Comparison of ENCODE assay signal across 18 cellular contexts in the genomic region with DNA sequence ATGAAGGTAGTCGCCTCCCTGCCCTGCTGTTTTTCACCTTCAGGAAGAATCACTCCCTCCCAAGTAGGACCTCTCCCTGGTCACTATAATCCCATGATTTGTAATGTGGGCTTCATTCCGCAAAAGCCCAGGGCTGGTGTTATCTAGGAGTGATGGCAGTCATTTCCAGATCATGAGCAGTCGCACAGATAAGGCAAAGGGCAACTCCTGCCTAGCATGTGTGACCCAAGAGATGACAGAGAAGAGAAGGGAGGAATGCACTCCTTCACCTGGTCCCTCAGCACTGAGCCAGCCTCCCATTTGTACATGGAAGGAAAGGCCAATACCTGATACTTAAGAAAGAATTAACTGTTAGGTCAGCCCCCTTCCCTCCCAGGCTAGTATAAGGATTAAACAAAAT.
A peak's percentile ranks its signal among the peaks of the same experiment; 100 is the strongest.
DNase-seq lines count a peak whose midpoint lies in the region; ATAC-seq and TF ChIP-seq lines count a peak whose summit lies in the region.
"Had no signal": no experiment of that assay in that cellular context is flagged by ENCODE, and none has a peak within 500 bp of the region (broad histone marks: within the 10 kb centered on the region; RNA-seq: fewer than 3 reads in every experiment).

No MANE protein-coding gene starts in this region.

- no peak overlapping the region for H3K4me2 ChIP-seq in mammary epithelial cell (ENCODE audit: insufficient read depth, low read depth, low read length)

- H3K27ac ChIP-seq in breast epithelium = peak overlapping the region; percentile 21 to 61
- H3K27ac ChIP-seq in mammary epithelial cell (ENCODE audit: insufficient read depth, low read depth, low read length) = no peak overlapping the region
- H3K27ac ChIP-seq in esophagus muscularis mucosa (replicated peaks in 1 of 4) = peak overlapping the region; percentile 53 to 83 (median 71)
- H3K27ac ChIP-seq in muscle layer of colon (ENCODE audit: low read depth, low read length) = peak overlapping the region; percentile 70
- H3K27ac ChIP-seq in stomach smooth muscle (ENCODE audit: low read length) = peak overlapping the region; percentile 69

- no peak for TF ChIP-seq POLR2A in breast epithelium (IDR thresholded peaks at IDR 0.05)
- no peak for TF ChIP-seq POLR2A in esophagus muscularis mucosa (IDR thresholded peaks at IDR 0.05; ENCODE audit: low read depth)

- in situ Hi-C loops in mammary epithelial cell (cut with MboI; ENCODE audit: low sequenced_read_pairs in 2 of 2) = no loop called here

- WGBS in mammary epithelial cell (ENCODE audit: low coverage, missing lambda C conversion rate) = 90% methylated on average over 3 of the region's 3 CpGs
- 73% methylated on average over 3 of the region's 3 CpGs for WGBS in esophagus muscularis mucosa

- H4K20me1 ChIP-seq in mammary epithelial cell (ENCODE audit: insufficient read depth, low read length) = no peaks in the 10 kb centered on the region

- no peaks in the 10 kb centered on the region for H3K4me1 ChIP-seq in breast epithelium
- H3K4me1 ChIP-seq in mammary epithelial cell (ENCODE audit: insufficient read depth, low read length) = peaks cover 6% of the 10 kb centered on the region
- peaks cover 56 to 98% (median 94%) of the 10 kb centered on the region in 4 donors for H3K4me1 ChIP-seq in esophagus muscularis mucosa
- peaks cover 76% of the 10 kb centered on the region for H3K4me1 ChIP-seq in muscle layer of colon (ENCODE audit: insufficient read depth, low read length)
- H3K4me1 ChIP-seq in stomach smooth muscle (ENCODE audit: control insufficient read depth, insufficient read depth, low read length) = peaks cover 46% of the 10 kb centered on the region

- no peaks in the 10 kb centered on the region for H3K36me3 ChIP-seq in breast epithelium
- no peaks in the 10 kb centered on the region for H3K36me3 ChIP-seq in mammary epithelial cell (ENCODE audit: insufficient read depth, low read length)
- H3K36me3 ChIP-seq in esophagus muscularis mucosa = no peaks in the 10 kb centered on the region
- peaks cover 5% of the 10 kb centered on the region for H3K36me3 ChIP-seq in muscle layer of colon (ENCODE audit: insufficient read depth, low read length)
- H3K36me3 ChIP-seq in stomach smooth muscle (ENCODE audit: control insufficient read depth in 2 of 2, insufficient read depth in 2 of 2, low read length in 2 of 2) = no peaks in the 10 kb centered on the region

- no peak for DNase-seq in breast epithelium (ENCODE audit: low spot score in 2 of 2)
- no peak for DNase-seq in mammary epithelial cell
- no peak for DNase-seq in esophagus muscularis mucosa (ENCODE audit: extremely low spot score)
- DNase-seq in NCI-H2029 (lab: John Stamatoyannopoulos, UW) = no peak
- DNase-seq in NCI-H526 treated with DMSO at 0.1 percent for 48 hours (lab: John Stamatoyannopoulos, UW) = no peak
- DNase-seq: 8988T, DMS79 treated with DMSO at 0.1 percent for 48 hours, KG1, NCI-H1048, NCI-H1436, NCI-H2029 treated with DMSO at 0.1 percent for 48 hours, NCI-H2171 treated with DMSO at 0.1 percent for 48 hours, NCI-H446 had no signal

- H3K4me3 ChIP-seq in breast epithelium (no peak overlapping the region), mammary epithelial cell (replicated peaks in 1 of 3; ENCODE audit: insufficient read depth in 1 of 3, low read depth in 2 of 3, low read length in 3 of 3) (no peak overlapping the region), esophagus muscularis mucosa (no peak overlapping the region), muscle layer of colon (ENCODE audit: low read depth in 1 of 2, low read length in 2 of 2) (no peak overlapping the region), stomach smooth muscle (ENCODE audit: low read length in 2 of 2) (no peak overlapping the region)

- dilution Hi-C loops in mammary epithelial cell (cut with HindIII; ENCODE audit: low sequenced_read_pairs) = no loop called here

- no peak for TF ChIP-seq EP300 in esophagus muscularis mucosa (IDR thresholded peaks at IDR 0.05)

- H3K9ac ChIP-seq in mammary epithelial cell (ENCODE audit: insufficient read depth, low read length) = no peak overlapping the region
- no peak overlapping the region for H3K9ac ChIP-seq in muscle layer of colon (ENCODE audit: low read length)
- H3K9ac ChIP-seq in stomach smooth muscle (ENCODE audit: low read length in 2 of 2) = peak overlapping the region; percentile 36 to 47

- no peak for TF ChIP-seq CTCF in breast epithelium (IDR thresholded peaks at IDR 0.05)
- no peak for TF ChIP-seq CTCF in mammary epithelial cell (conservative IDR thresholded peaks at IDR 0.05 in 1 of 2, IDR thresholded peaks at IDR 0.05 in 1 of 2; ENCODE audit: extremely low read depth in 1 of 2, insufficient read depth in 1 of 2, low read depth in 1 of 2, low read length in 2 of 2)
- no peak for TF ChIP-seq CTCF in esophagus muscularis mucosa (IDR thresholded peaks at IDR 0.05)

- ATAC-seq in GM18861 (IDR thresholded peaks at IDR 0.05; ENCODE audit: unreplicated experiment) = no peak
- ATAC-seq: HepG2, Panc1 had no signal

- no peaks in the 10 kb centered on the region for H3K9me3 ChIP-seq in breast epithelium
- H3K9me3 ChIP-seq in mammary epithelial cell (replicated peaks; ENCODE audit: insufficient read depth, low read length) = no peaks in the 10 kb centered on the region
- H3K9me3 ChIP-seq in esophagus muscularis mucosa = no peaks in the 10 kb centered on the region
- H3K9me3 ChIP-seq in muscle layer of colon (ENCODE audit: low read length) = no peaks in the 10 kb centered on the region
- H3K9me3 ChIP-seq in stomach smooth muscle (ENCODE audit: control insufficient read depth in 2 of 2, low read length in 2 of 2) = no peaks in the 10 kb centered on the region

- BruUV-seq in mammary epithelial cell (replicated peaks; lab: Mats Ljungman, UMichigan) = no TSS peak

- H2AFZ ChIP-seq in mammary epithelial cell (ENCODE audit: low read depth, low read length) = no peak overlapping the region

- CTCF ChIA-PET in mammary epithelial cell (lab: Charles Lee; ENCODE audit: low non-redundant PET) = no interaction called here

- H3K27me3 ChIP-seq in breast epithelium = no peaks in the 10 kb centered on the region
- H3K27me3 ChIP-seq in mammary epithelial cell (ENCODE audit: insufficient read depth, low read length) = no peaks in the 10 kb centered on the region
- no peaks in the 10 kb centered on the region for H3K27me3 ChIP-seq in esophagus muscularis mucosa
- no peaks in the 10 kb centered on the region for H3K27me3 ChIP-seq in muscle layer of colon (ENCODE audit: control insufficient read depth in 1 of 2, insufficient read depth in 2 of 2, low read length in 2 of 2)
- H3K27me3 ChIP-seq in stomach smooth muscle (ENCODE audit: control insufficient read depth in 1 of 2, insufficient read depth in 2 of 2, low read length in 2 of 2) = no peaks in the 10 kb centered on the region

- intact Hi-C loops in breast epithelium (cut with DNase I; ENCODE audit: low total_unique reads) = no loop called here
- intact Hi-C loops in mammary epithelial cell (cut with micrococcal nuclease) = no loop called here
- intact Hi-C loops in esophagus muscularis mucosa (cut with DNase I) = no loop called here

- H3K79me2 ChIP-seq in mammary epithelial cell (ENCODE audit: insufficient read depth, low read length) = peaks cover 89% of the 10 kb centered on the region

Comparison
In these comparisons a context has a peak if more than half of its experiments do, and no peak if none do; other contexts are left out.
1. H3K9ac ChIP-seq: peak in stomach smooth muscle (2 of 2); none in mammary epithelial cell (single experiment) and muscle layer of colon (single experiment).